8 cellular contexts compared by ENCODE assay signal in the genomic region with DNA sequence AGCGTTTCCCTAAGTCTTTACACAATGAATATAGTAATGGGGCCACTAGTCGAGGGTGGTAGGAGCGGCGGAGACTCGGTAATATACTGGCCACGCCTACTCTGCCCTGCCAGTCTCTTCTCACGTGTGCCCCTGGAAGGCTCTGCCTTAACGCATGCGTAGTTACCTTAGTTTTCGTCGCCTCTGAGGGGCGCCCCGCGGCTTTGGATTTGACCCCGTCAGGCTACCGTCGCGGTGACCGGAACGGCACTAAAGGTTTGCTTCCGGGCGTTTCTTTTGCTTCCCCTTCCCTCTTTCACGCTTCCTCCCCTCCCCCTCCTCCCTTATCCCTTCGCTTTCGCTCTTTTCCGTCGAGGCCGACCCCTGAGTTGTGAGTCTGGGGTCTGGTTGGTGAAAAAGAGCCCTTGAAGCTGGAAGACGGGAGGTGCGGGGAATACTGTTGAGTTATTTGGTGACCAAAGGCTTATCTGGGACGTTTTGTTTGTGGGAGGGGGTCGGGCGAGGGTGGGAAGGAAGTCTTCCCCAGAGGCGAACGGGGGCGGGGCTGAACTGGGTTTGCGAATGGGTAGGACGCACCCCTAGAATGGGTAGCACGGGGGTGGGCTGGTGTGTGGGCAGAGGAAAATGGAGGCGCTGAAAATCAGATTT. TPM values are rescaled to one million over a fixed set of nuclear protein-coding genes. Genes with fewer than 3 reads are reported as not detected.
DNase-seq lines count a peak whose midpoint lies in the region; ATAC-seq, FAIRE-seq and TF ChIP-seq lines count a peak whose summit lies in the region.

Gene SETDB1, plus strand, starts transcription at position 270 of the 648 bp plus-strand sequence. CDS start 1,352 bp downstream, outside the sequence.

- ATAC-seq in GM21786 (IDR thresholded peaks at IDR 0.05; ENCODE audit: unreplicated experiment): peak; percentile 78
- peak; percentile 87 to 88 for ATAC-seq in activated T-cell treated with anti-CD3 and anti-CD28 coated beads, Interleukin-2, amount 50 U/mL, for 72 hours (replicated peaks in 1 of 2)

- intact Hi-C loops in esophagus muscularis mucosa (cut with DNase I): no loop called here

- H3K27me3 ChIP-seq in esophagus muscularis mucosa (no peaks in the 10 kb centered on the region), muscle layer of duodenum (ENCODE audit: low read depth, low read length) (no peaks in the 10 kb centered on the region)

- H3K27ac ChIP-seq in KOPT-K1 (ENCODE audit: low read depth, low read length, poor library complexity, severe bottlenecking): peak within 1 kb of the TSS; percentile 81
- peak within 1 kb of the TSS; percentile 83 to 86 (median 85) for H3K27ac ChIP-seq in esophagus muscularis mucosa (replicated peaks in 1 of 4)
- H3K27ac ChIP-seq in muscle layer of duodenum (ENCODE audit: low read length): peak within 1 kb of the TSS; percentile 87

- peaks cover 15 to 25% of the 10 kb centered on the region in 2 donors for H3K36me3 Mint-ChIP-seq in activated T-cell treated with anti-CD3 and anti-CD28 coated beads, Interleukin-2, amount 50 U/mL, for 72 hours (ENCODE audit: insufficient read depth in 2 of 2)

- no peak for TF ChIP-seq EP300 in esophagus muscularis mucosa (IDR thresholded peaks at IDR 0.05)

- TF ChIP-seq CTCF in esophagus muscularis mucosa (IDR thresholded peaks at IDR 0.05): peak in 2 of 3 experiments; percentile 19 to 43

- DNase-seq in DMS79 (lab: John Stamatoyannopoulos, UW): peak; percentile 96
- peak; percentile 96 for DNase-seq in RCC 7860 (ENCODE audit: low spot score)
- peak; percentile 93 to 96 for DNase-seq in activated T-cell treated with anti-CD3 and anti-CD28 coated beads, Interleukin-2, amount 50 U/mL, for 72 hours
- DNase-seq in esophagus muscularis mucosa (ENCODE audit: extremely low spot score): peak; percentile 98
- DNase-seq in stimulated activated CD8-positive, alpha-beta memory T cell treated with anti-CD3 and anti-CD28 coated beads, Interleukin-7, amount 100 ng/mL, for 4 hours (ENCODE audit: low read depth in 2 of 2): peak; percentile 90 to 92

- H3K27ac Mint-ChIP-seq in activated T-cell treated with anti-CD3 and anti-CD28 coated beads, Interleukin-2, amount 50 U/mL, for 72 hours: peak within 1 kb of the TSS; percentile 98

- WGBS in esophagus muscularis mucosa: under 1% methylated on average over 38 of the region's 40 CpGs

- H3K9me3 Mint-ChIP-seq in activated T-cell treated with anti-CD3 and anti-CD28 coated beads, Interleukin-2, amount 50 U/mL, for 72 hours: no peaks in the 10 kb centered on the region

- FAIRE-seq in RCC 7860 (lab: Jason Lieb, UNC): peak; percentile 86

- H3K36me3 ChIP-seq in KOPT-K1 (ENCODE audit: insufficient read depth, low read length): peaks cover 34% of the 10 kb centered on the region
- H3K36me3 ChIP-seq in esophagus muscularis mucosa: peaks cover 13 to 40% (median 37%) of the 10 kb centered on the region in 4 donors
- peaks cover 20 to 30% of the 10 kb centered on the region in 2 donors for H3K36me3 ChIP-seq in muscle layer of duodenum (ENCODE audit: control insufficient read depth in 1 of 2, insufficient read depth in 2 of 2, low read length in 2 of 2)

- H3K9me3 ChIP-seq in KOPT-K1 (ENCODE audit: insufficient read depth, low read length, poor library complexity, severe bottlenecking): peaks cover 8% of the 10 kb centered on the region
- no peaks in the 10 kb centered on the region for H3K9me3 ChIP-seq in esophagus muscularis mucosa
- no peaks in the 10 kb centered on the region for H3K9me3 ChIP-seq in muscle layer of duodenum (ENCODE audit: control insufficient read depth in 1 of 2, low read length in 2 of 2)

- H3K27me3 Mint-ChIP-seq in activated T-cell treated with anti-CD3 and anti-CD28 coated beads, Interleukin-2, amount 50 U/mL, for 72 hours (ENCODE audit: low read depth): no peaks in the 10 kb centered on the region

- H3K4me1 ChIP-seq in esophagus muscularis mucosa: peaks cover 7 to 30% (median 15%) of the 10 kb centered on the region in 4 donors
- H3K4me1 ChIP-seq in muscle layer of duodenum (ENCODE audit: control insufficient read depth in 1 of 2, insufficient read depth in 2 of 2, low read length in 2 of 2): peaks cover 5 to 11% of the 10 kb centered on the region in 2 donors

- H3K4me1 Mint-ChIP-seq in activated T-cell treated with anti-CD3 and anti-CD28 coated beads, Interleukin-2, amount 50 U/mL, for 72 hours (ENCODE audit: low read depth): peaks cover 39% of the 10 kb centered on the region

- H3K4me3 ChIP-seq in esophagus muscularis mucosa (peak within 1 kb of the TSS; percentile 66 to 85 (median 80)), muscle layer of duodenum (ENCODE audit: low read depth in 1 of 2, low read length in 2 of 2) (peak within 1 kb of the TSS; percentile 77 to 94)

- TF ChIP-seq POLR2A in esophagus muscularis mucosa (IDR thresholded peaks at IDR 0.05; ENCODE audit: low read depth): no peak

- peak within 1 kb of the TSS; percentile 95 to 97 for H3K4me3 Mint-ChIP-seq in activated T-cell treated with anti-CD3 and anti-CD28 coated beads, Interleukin-2, amount 50 U/mL, for 72 hours

RNA-seq across cellular contexts. Expression of gene SETDB1, which starts in this region (rescaled TPM):
- total RNA-seq in activated T-cell treated with anti-CD3 and anti-CD28 coated beads, Interleukin-2, amount 50 U/mL, for 72 hours: 10 to 100 TPM; 60.4 to 70.1 TPM
- 10 to 100 TPM; 24.9 to 30.2 (median 27.7) TPM for total RNA-seq in esophagus muscularis mucosa

Comparison
In these comparisons a context has a peak if more than half of its experiments do, and no peak if none do; other contexts are left out.
1. Peak in every context shown above with its lines: DNase-seq, ATAC-seq, H3K4me3 ChIP-seq and H3K27ac ChIP-seq.